ENCODE assay signal across 13 cellular contexts in genomic region chr4:82367438-82368097, GRCh38. TPM values are rescaled to one million over a fixed set of nuclear protein-coding genes. Genes with fewer than 3 reads are reported as not detected.
DNase-seq lines count a peak whose midpoint lies in the region; ATAC-seq and TF ChIP-seq lines count a peak whose summit lies in the region.
"Had no signal": no experiment of that assay in that cellular context is flagged by ENCODE, and none has a peak within 500 bp of the region (broad histone marks: within the 10 kb centered on the region; RNA-seq: fewer than 3 reads in every experiment).

No MANE protein-coding gene starts in this region.

- peaks cover 6% of the 10 kb centered on the region for H3K4me1 ChIP-seq in IMR-90 (ENCODE audit: control insufficient read depth, insufficient read depth, low read length)
- H3K4me1 ChIP-seq in mucosa of stomach (ENCODE audit: control insufficient read depth, insufficient read depth, low read length): peaks cover 31% of the 10 kb centered on the region
- H3K4me1 ChIP-seq in left lung: peaks cover 46 to 95% of the 10 kb centered on the region in 2 donors
- H3K4me1 ChIP-seq in SJCRH30: peaks cover 9% of the 10 kb centered on the region

- H3K56ac ChIP-seq in IMR-90 (ENCODE audit: extremely low read depth, insufficient read depth, low read length): no peak overlapping the region

- BruUV-seq in IMR-90 (replicated peaks; lab: Mats Ljungman, UMichigan): no TSS peak

- no peak overlapping the region for H2BK5ac ChIP-seq in IMR-90 (ENCODE audit: low read depth, low read length, poor library complexity, severe bottlenecking)

- no peak overlapping the region for H3K4me2 ChIP-seq in IMR-90 (ENCODE audit: low read depth, low read length)

- WGBS in IMR-90 (ENCODE audit: extremely low coverage in 2 of 2, insufficient read length in 1 of 2), 2 experiments: 100% methylated on average over 2 of the region's 5 CpGs; no CpG with 5 or more reads in 1 of the 2 experiments

- no peak overlapping the region for H4K91ac ChIP-seq in IMR-90 (ENCODE audit: insufficient read depth, low read depth, low read length)

- no peak overlapping the region for H3K18ac ChIP-seq in IMR-90 (ENCODE audit: low read depth, low read length)

- H2AK9ac ChIP-seq in IMR-90 (replicated peaks; ENCODE audit: low read depth, low read length, poor library complexity): no peak overlapping the region

- H3K4me1 Mint-ChIP-seq in CD4-positive, alpha-beta T cell (ENCODE audit: low read depth): peaks cover 92% of the 10 kb centered on the region
- H3K4me1 Mint-ChIP-seq in activated T-helper 2 cell treated with anti-CD3 and anti-CD28 coated beads, Interferon-gamma antibody, Interleukin-2, Interleukin-4, amounts not matched to agents 10 μg/mL and 5 μg/mL and 100 μg/mL, durations not matched to agents 14 hours and 24 hours and 36 hours (ENCODE audit: low read depth): peaks cover 57% of the 10 kb centered on the region

- no peak overlapping the region for H4K5ac ChIP-seq in IMR-90 (ENCODE audit: low read depth, low read length)

- H3K27ac ChIP-seq in CD4-positive, alpha-beta T cell (ENCODE audit: low read depth, low read length): no peak overlapping the region
- H3K27ac ChIP-seq in IMR-90 (ENCODE audit: insufficient read depth, low read length): no peak overlapping the region
- H3K27ac ChIP-seq in left lung: no peak overlapping the region
- no peak overlapping the region for H3K27ac ChIP-seq in SJCRH30

- no peak for TF ChIP-seq POLR2A in IMR-90 (IDR thresholded peaks at IDR 0.05; ENCODE audit: low read depth, low read length)

- H3K36me3 Mint-ChIP-seq in CD4-positive, alpha-beta T cell (ENCODE audit: low read depth): peaks cover 88% of the 10 kb centered on the region
- H3K36me3 Mint-ChIP-seq in activated T-helper 2 cell treated with anti-CD3 and anti-CD28 coated beads, Interferon-gamma antibody, Interleukin-2, Interleukin-4, amounts not matched to agents 10 μg/mL and 5 μg/mL and 100 μg/mL, durations not matched to agents 14 hours and 24 hours and 36 hours (ENCODE audit: low read depth): peaks cover 89% of the 10 kb centered on the region

- no peak overlapping the region for H2BK20ac ChIP-seq in IMR-90 (ENCODE audit: low read depth, low read length)

- dilution Hi-C loops in IMR-90 (cut with HindIII; ENCODE audit: low sequenced_read_pairs, unreplicated experiment): no loop called here

- no peak for TF ChIP-seq CTCF in CD4-positive, alpha-beta T cell (IDR thresholded peaks at IDR 0.05)
- TF ChIP-seq CTCF in IMR-90 (conservative IDR thresholded peaks at IDR 0.05; ENCODE audit: low read depth, low read length) (no peak), left lung (IDR thresholded peaks at IDR 0.05) (no peak)

- H3K27me3 ChIP-seq in CD4-positive, alpha-beta T cell (ENCODE audit: control insufficient read depth, insufficient read depth, low read length): no peaks in the 10 kb centered on the region
- H3K27me3 ChIP-seq in IMR-90 (ENCODE audit: control insufficient read depth, insufficient read depth, low read length): no peaks in the 10 kb centered on the region
- no peaks in the 10 kb centered on the region for H3K27me3 ChIP-seq in mucosa of stomach (ENCODE audit: control insufficient read depth, insufficient read depth, low read length)
- no peaks in the 10 kb centered on the region for H3K27me3 ChIP-seq in left lung
- H3K27me3 ChIP-seq in SJCRH30: no peaks in the 10 kb centered on the region

- POLR2A ChIA-PET in CD4-positive, alpha-beta T cell (lab: Charles Lee): interaction anchor here (2.1 kb wide), 1 partner anchor 61 kb away, joined by 12 read pairs; no protein-coding TSS in a partner anchor
- POLR2A ChIA-PET in IMR-90 (lab: Charles Lee; ENCODE audit: unreplicated experiment): no interaction called here

- no peaks in the 10 kb centered on the region for H3K9me3 ChIP-seq in CD4-positive, alpha-beta T cell (ENCODE audit: control insufficient read depth, low read length)
- H3K9me3 ChIP-seq in IMR-90 (ENCODE audit: control insufficient read depth, insufficient read depth, low read length) (no peaks in the 10 kb centered on the region), mucosa of stomach (ENCODE audit: control insufficient read depth, low read length) (no peaks in the 10 kb centered on the region), left lung (no peaks in the 10 kb centered on the region), SJCRH30 (replicated peaks) (no peaks in the 10 kb centered on the region)
- H3K9me3 ChIP-seq: Caco-2 had no signal

- H2AK5ac ChIP-seq in IMR-90 (ENCODE audit: low read depth, low read length): no peak overlapping the region

- ATAC-seq in CD4-positive, alpha-beta T cell (ENCODE audit: poor library complexity): peak; percentile 56
- ATAC-seq in IMR-90 (ENCODE audit: low read depth) (no peak), left lung (no peak)

- H3K9ac ChIP-seq in IMR-90 (ENCODE audit: low read depth, low read length) (no peak overlapping the region), mucosa of stomach (ENCODE audit: low read length) (peak overlapping the region; percentile 11)

- H3K4me3 ChIP-seq in IMR-90 (ENCODE audit: insufficient read depth, low read depth, low read length) (no peak overlapping the region), mucosa of stomach (ENCODE audit: low read length) (peak overlapping the region; percentile 14), left lung (no peak overlapping the region), SJCRH30 (no peak overlapping the region)

- intact Hi-C loops in CD4-positive, alpha-beta T cell (cut with DNase I, micrococcal nuclease): loop anchor here (10.0 kb wide), 2 partner anchors 893 to 963 kb away; partner anchors contain the start of gene RASGEF1B (in 1 of the 2)
- intact Hi-C loops in IMR-90 (cut with micrococcal nuclease): no loop called here
- intact Hi-C loops in activated T-helper 2 cell treated with anti-CD3 and anti-CD28 coated beads, Interferon-gamma antibody, Interleukin-2, Interleukin-4, amounts not matched to agents 10 μg/mL and 5 μg/mL and 100 μg/mL, durations not matched to agents 14 hours and 24 hours and 36 hours (cut with micrococcal nuclease): loop anchor here (5.0 kb wide), 1 partner anchor 745 kb away; the partner anchor contains the start of gene PLAC8
- intact Hi-C loops in left lung (cut with DNase I): no loop called here

- H3K79me1 ChIP-seq in IMR-90 (ENCODE audit: low read depth in 1 of 2, low read length in 2 of 2): peaks cover 0 to 17% of the 10 kb centered on the region in 2 experiments; a peak in 2 of 4 replicates

- H2BK15ac ChIP-seq in IMR-90 (ENCODE audit: low read depth, low read length): no peak overlapping the region

- no peak overlapping the region for H2BK120ac ChIP-seq in IMR-90 (ENCODE audit: low read depth, low read length)

- TF ChIP-seq RAD21 in IMR-90 (IDR thresholded peaks at IDR 0.05; ENCODE audit: low read length): no peak

- H3K4ac ChIP-seq in IMR-90 (ENCODE audit: low read depth, low read length): no peak overlapping the region

- peak overlapping the region; percentile 71; the same call in 1 of the 2 replicates for H3K23ac ChIP-seq in IMR-90 (ENCODE audit: low read depth, low read length)

- peak overlapping the region; percentile 65 for H3K27ac Mint-ChIP-seq in CD4-positive, alpha-beta T cell
- peak overlapping the region; percentile 37 for H3K27ac Mint-ChIP-seq in activated T-helper 2 cell treated with anti-CD3 and anti-CD28 coated beads, Interferon-gamma antibody, Interleukin-2, Interleukin-4, amounts not matched to agents 10 μg/mL and 5 μg/mL and 100 μg/mL, durations not matched to agents 14 hours and 24 hours and 36 hours

- H3K36me3 ChIP-seq in IMR-90 (ENCODE audit: control insufficient read depth, insufficient read depth, low read length): peaks cover 7% of the 10 kb centered on the region; the same call in 1 of the 2 replicates
- no peaks in the 10 kb centered on the region for H3K36me3 ChIP-seq in mucosa of stomach (ENCODE audit: control insufficient read depth, insufficient read depth, low read length)
- H3K36me3 ChIP-seq in left lung: peaks cover 0 to 26% of the 10 kb centered on the region in 2 donors
- peaks cover 96% of the 10 kb centered on the region for H3K36me3 ChIP-seq in SJCRH30

- peaks cover 95% of the 10 kb centered on the region for H4K20me1 ChIP-seq in IMR-90 (ENCODE audit: insufficient read depth, low read length)

- H2AFZ ChIP-seq in IMR-90 (replicated peaks; ENCODE audit: low read length, poor library complexity): no peak overlapping the region

- no peaks in the 10 kb centered on the region for H3K9me3 Mint-ChIP-seq in CD4-positive, alpha-beta T cell
- no peaks in the 10 kb centered on the region for H3K9me3 Mint-ChIP-seq in activated T-helper 2 cell treated with anti-CD3 and anti-CD28 coated beads, Interferon-gamma antibody, Interleukin-2, Interleukin-4, amounts not matched to agents 10 μg/mL and 5 μg/mL and 100 μg/mL, durations not matched to agents 14 hours and 24 hours and 36 hours

- CTCF ChIA-PET in CD4-positive, alpha-beta T cell (lab: Charles Lee): interaction anchor here (2.1 kb wide), 1 partner anchor 61 kb away, joined by 11 read pairs; the partner anchor contains the start of genes ENOPH1 and HNRNPDL
- CTCF ChIA-PET in IMR-90 (lab: Yijun Ruan, JAX): interaction anchor here (0.5 to 1.0 kb wide), 2 partner anchors 60 to 943 kb away, joined by 3 read pairs; no protein-coding TSS in a partner anchor

- no peak for DNase-seq in CD4-positive, alpha-beta T cell
- DNase-seq in IMR-90 (no peak), DMS79 (lab: John Stamatoyannopoulos, UW) (no peak), left lung (no peak), SJCRH30 (no peak)
- DNase-seq in activated T-helper 2 cell treated with anti-CD3 and anti-CD28 coated beads, Interferon-gamma antibody, Interleukin-2, Interleukin-4, amounts not matched to agents 10 μg/mL and 5 μg/mL and 100 μg/mL, durations not matched to agents 14 hours and 24 hours and 36 hours (ENCODE audit: low spot score): no peak
- DNase-seq in stimulated activated CD8-positive, alpha-beta memory T cell treated with anti-CD3 and anti-CD28 coated beads, Interleukin-4, amount 100 ng/mL, for 48 hours: no peak
- DNase-seq: Caco-2; foreskin fibroblast; NCI-H187 treated with DMSO at 0.1 percent for 48 hours; stimulated activated CD4-positive, alpha-beta T cell treated with anti-CD3 and anti-CD28 coated beads, Interleukin-15, amount 100 ng/mL, for 24 hours; T-helper 9 cell had no signal

- H4K8ac ChIP-seq in IMR-90 (ENCODE audit: low read depth in 2 of 2, low read length in 2 of 2): 0 out of 4 replicates have a peak overlapping the region, but pooled peaks of 1 of the 2 experiments have one; percentile 24

- peaks cover 7% of the 10 kb centered on the region; the same call in 1 of the 2 replicates for H3K9me1 ChIP-seq in IMR-90 (ENCODE audit: insufficient read depth, low read length)

- no peaks in the 10 kb centered on the region for H3K27me3 Mint-ChIP-seq in CD4-positive, alpha-beta T cell
- H3K27me3 Mint-ChIP-seq in activated T-helper 2 cell treated with anti-CD3 and anti-CD28 coated beads, Interferon-gamma antibody, Interleukin-2, Interleukin-4, amounts not matched to agents 10 μg/mL and 5 μg/mL and 100 μg/mL, durations not matched to agents 14 hours and 24 hours and 36 hours (ENCODE audit: low read depth): no peaks in the 10 kb centered on the region

- in situ Hi-C loops in IMR-90 (cut with MboI; ENCODE audit: low sequenced_read_pairs): no loop called here

- peak overlapping the region; percentile 77 for H3K4me3 Mint-ChIP-seq in CD4-positive, alpha-beta T cell
- H3K4me3 Mint-ChIP-seq in activated T-helper 2 cell treated with anti-CD3 and anti-CD28 coated beads, Interferon-gamma antibody, Interleukin-2, Interleukin-4, amounts not matched to agents 10 μg/mL and 5 μg/mL and 100 μg/mL, durations not matched to agents 14 hours and 24 hours and 36 hours (ENCODE audit: low read depth): peak overlapping the region; percentile 11

- no peak overlapping the region for H3K14ac ChIP-seq in IMR-90 (replicated peaks; ENCODE audit: low read depth, low read length)

RNA-seq across cellular contexts. Expression of gene HNRNPD, which starts 6.2 kb away (rescaled TPM):
- 100 to 1,000 TPM; 235 to 244 TPM for total RNA-seq in CD4-positive, alpha-beta T cell
- total RNA-seq in IMR-90 (2012; rRNA removed) (9.7 and 26.1 TPM in 2 replicates), left lung (100 to 1,000 TPM; 105 to 147 TPM)
- polyA plus RNA-seq in IMR-90 (2012; rRNA removed): 118 and 142 TPM in 2 replicates
- polyA plus RNA-seq in IMR-90 (2012; cell fraction: cytosol; rRNA removed): 261 and 286 TPM in 2 replicates
- polyA plus RNA-seq in IMR-90 (2012; cell fraction: nucleus; rRNA removed; ENCODE audit: low replicate concordance): 487 and 553 TPM in 2 replicates
- 461 and 489 TPM in 2 replicates for total RNA-seq in activated T-helper 2 cell treated with anti-CD3 and anti-CD28 coated beads, Interferon-gamma antibody, Interleukin-2, Interleukin-4, amounts not matched to agents 10 μg/mL and 5 μg/mL and 100 μg/mL, durations not matched to agents 14 hours and 24 hours and 36 hours
- 188 and 200 TPM in 2 replicates for total RNA-seq in SJCRH30 (2014; rRNA removed; shearing (Covaris generic))

Comparison
In these comparisons a context has a peak if more than half of its experiments do, and no peak if none do; other contexts are left out.
1. intact Hi-C loops: an anchor here in CD4-positive, alpha-beta T cell (10.0 kb wide) and activated T-helper 2 cell treated with anti-CD3 and anti-CD28 coated beads, Interferon-gamma antibody, Interleukin-2, Interleukin-4, amounts not matched to agents 10 μg/mL and 5 μg/mL and 100 μg/mL, durations not matched to agents 14 hours and 24 hours and 36 hours (5.0 kb wide); none called in IMR-90 and left lung.